ENCODE assay signal across 31 cellular contexts in the genomic region with DNA sequence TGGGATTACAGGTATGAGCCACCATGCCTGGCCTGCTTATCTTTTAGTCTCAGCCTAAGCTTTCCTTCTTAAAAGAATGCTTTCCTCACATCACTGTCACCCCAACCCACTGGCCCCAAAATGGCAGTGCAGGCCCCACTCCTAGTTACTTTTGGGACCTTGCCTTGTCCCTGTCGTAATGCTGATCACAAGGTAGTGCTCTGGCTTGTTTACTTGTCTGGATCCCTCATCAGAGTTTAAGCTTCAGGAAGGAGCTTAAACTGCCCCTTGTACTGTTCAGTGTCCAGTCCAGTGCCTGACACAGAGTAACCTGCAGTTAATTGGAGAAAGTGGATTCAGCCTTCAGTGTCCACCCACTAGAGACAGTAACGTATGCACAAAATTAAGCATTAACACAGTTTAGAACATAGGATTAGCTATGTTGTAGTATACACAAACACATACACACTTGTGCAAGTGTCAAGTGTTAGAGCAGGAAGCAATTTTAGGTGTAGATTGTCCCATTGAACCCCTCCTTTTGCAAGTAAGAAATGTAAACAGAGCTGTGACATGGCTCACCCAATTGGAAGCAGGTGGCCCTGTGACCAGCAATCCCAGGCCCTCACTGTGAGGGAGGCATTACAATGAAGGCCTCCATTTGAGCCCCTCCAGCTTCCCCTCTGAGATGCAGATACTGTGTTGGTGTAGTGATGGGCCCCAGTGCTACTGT. TPM values are rescaled to one million over a fixed set of nuclear protein-coding genes. Genes with fewer than 3 reads are reported as not detected.
A peak's percentile ranks its signal among the peaks of the same experiment; 100 is the strongest.
DNase-seq lines count a peak whose midpoint lies in the region; ATAC-seq and TF ChIP-seq lines count a peak whose summit lies in the region.
"Had no signal": no experiment of that assay in that cellular context is flagged by ENCODE, and none has a peak within 500 bp of the region (broad histone marks: within the 10 kb centered on the region; RNA-seq: fewer than 3 reads in every experiment).

No MANE protein-coding gene starts in this region.

- TF ChIP-seq CTCF in GM23338 (conservative IDR thresholded peaks at IDR 0.05; ENCODE audit: low read depth in 2 of 2) = no peak
- TF ChIP-seq CTCF in endodermal cell (conservative IDR thresholded peaks at IDR 0.05) = no peak

- no peak overlapping the region for H4K12ac ChIP-seq in trophoblast cell (ENCODE audit: low read depth, low read length)

- H3K27me3 ChIP-seq in CD4-positive, alpha-beta memory T cell (ENCODE audit: insufficient read depth, low read length) = no peaks in the 10 kb centered on the region
- H3K27me3 ChIP-seq in GM23338 (ENCODE audit: insufficient read depth) (no peaks in the 10 kb centered on the region), endodermal cell (ENCODE audit: control insufficient read depth, insufficient read depth, low read length, poor library complexity, severe bottlenecking) (no peaks in the 10 kb centered on the region), trophoblast cell (ENCODE audit: insufficient read depth, low read length) (no peaks in the 10 kb centered on the region)
- H3K27me3 ChIP-seq: dorsolateral prefrontal cortex, gastroesophageal sphincter, upper lobe of right lung had no signal

- DNase-seq in CD4-positive, alpha-beta memory T cell = no peak
- DNase-seq in GM23338 (ENCODE audit: low spot score) = no peak
- DNase-seq in endodermal cell = no peak
- DNase-seq in trophoblast cell = no peak
- DNase-seq in NCI-H2196 (lab: John Stamatoyannopoulos, UW; ENCODE audit: unreplicated experiment) = no peak
- no peak for DNase-seq in amygdala (lab: John Stamatoyannopoulos, UW)
- DNase-seq: activated CD4-positive, alpha-beta memory T cell treated with anti-CD3 and anti-CD28 coated beads for 36 hours; activated gamma-delta T cell; activated naive CD8-positive, alpha-beta T cell treated with anti-CD3 and anti-CD28 coated beads, Interleukin-2, amount 10 ng/mL, durations not matched to agents 7 days and 5 days; cerebellar nuclear complex; DMS 273 treated with DMSO at 0.1 percent for 48 hours; dorsolateral prefrontal cortex; hippocampal formation; left ventricle myocardium superior; midbrain; NCI-H1092 treated with DMSO at 0.1 percent for 48 hours; NCI-H187; NCI-H2171; NCI-H524; right cardiac atrium; stimulated activated CD4-positive, alpha-beta T cell treated with anti-CD3 and anti-CD28 coated beads, Interleukin-4, amount 100 ng/mL, for 1 hour; T-helper 9 cell; upper lobe of right lung; WERI-Rb-1 had no signal

- H3K79me2 ChIP-seq in GM23338 (replicated peaks; ENCODE audit: insufficient read depth) (peaks cover 88% of the 10 kb centered on the region), trophoblast cell (ENCODE audit: control insufficient read depth, insufficient read depth, low read length, poor library complexity) (peaks cover 4% of the 10 kb centered on the region)

- no peaks in the 10 kb centered on the region for H3K36me3 Mint-ChIP-seq in CD4-positive, alpha-beta memory T cell
- peaks cover 4% of the 10 kb centered on the region; the same call in 2 of the 3 replicates for H3K36me3 Mint-ChIP-seq in GM23338 (ENCODE audit: low read depth)
- peaks cover 4% of the 10 kb centered on the region for H3K36me3 Mint-ChIP-seq in endodermal cell (ENCODE audit: low read depth)
- H3K36me3 Mint-ChIP-seq: activated CD4-positive, alpha-beta memory T cell treated with anti-CD3 and anti-CD28 coated beads for 36 hours had no signal

- no peak overlapping the region for H4K91ac ChIP-seq in trophoblast cell (ENCODE audit: low read depth, low read length)

- no peaks in the 10 kb centered on the region for H3K36me3 ChIP-seq in CD4-positive, alpha-beta memory T cell (ENCODE audit: insufficient read depth, low read length)
- no peaks in the 10 kb centered on the region for H3K36me3 ChIP-seq in GM23338 (ENCODE audit: insufficient read depth)
- no peaks in the 10 kb centered on the region for H3K36me3 ChIP-seq in endodermal cell (ENCODE audit: control insufficient read depth, insufficient read depth, low read length)
- H3K36me3 ChIP-seq in trophoblast cell (ENCODE audit: control insufficient read depth in 1 of 2, insufficient read depth in 2 of 2, low read length in 2 of 2) = no peaks in the 10 kb centered on the region
- H3K36me3 ChIP-seq: gastroesophageal sphincter, upper lobe of right lung, WERI-Rb-1 had no signal

- peaks cover 46% of the 10 kb centered on the region for H3K4me1 ChIP-seq in CD4-positive, alpha-beta memory T cell (ENCODE audit: insufficient read depth, low read length)
- H3K4me1 ChIP-seq in GM23338 (ENCODE audit: insufficient read depth) (peaks cover 20% of the 10 kb centered on the region), endodermal cell (ENCODE audit: control insufficient read depth, insufficient read depth, low read length) (peaks cover 5% of the 10 kb centered on the region), trophoblast cell (ENCODE audit: control insufficient read depth in 1 of 2, insufficient read depth in 2 of 2, low read length in 2 of 2) (peaks cover 16 to 25% of the 10 kb centered on the region in 2 experiments)

- no peaks in the 10 kb centered on the region for H3K9me2 ChIP-seq in GM23338 (ENCODE audit: insufficient read depth)

- H3K23ac ChIP-seq in trophoblast cell (ENCODE audit: low read length) = no peak overlapping the region

- H3K9ac ChIP-seq in endodermal cell (ENCODE audit: extremely low read depth, low read length, poor library complexity, severe bottlenecking) (no peak overlapping the region), trophoblast cell (ENCODE audit: low read length) (no peak overlapping the region)
- H3K9ac ChIP-seq: parathyroid adenoma had no signal

- peaks cover 41% of the 10 kb centered on the region for H4K20me1 ChIP-seq in GM23338 (replicated peaks; ENCODE audit: insufficient read depth)

- H2AK5ac ChIP-seq in trophoblast cell (ENCODE audit: low read length) = no peak overlapping the region

- no peaks in the 10 kb centered on the region for H3K9me3 Mint-ChIP-seq in CD4-positive, alpha-beta memory T cell
- H3K9me3 Mint-ChIP-seq in GM23338 (no peaks in the 10 kb centered on the region; the same call in 2 of the 3 replicates), endodermal cell (no peaks in the 10 kb centered on the region)
- H3K9me3 Mint-ChIP-seq: activated CD4-positive, alpha-beta memory T cell treated with anti-CD3 and anti-CD28 coated beads for 36 hours; activated naive CD8-positive, alpha-beta T cell treated with anti-CD3 and anti-CD28 coated beads, Interleukin-2, amount 10 ng/mL, durations not matched to agents 7 days and 5 days had no signal

- H3K27me3 Mint-ChIP-seq in CD4-positive, alpha-beta memory T cell = no peaks in the 10 kb centered on the region
- H3K27me3 Mint-ChIP-seq in GM23338 (ENCODE audit: insufficient read depth, low read depth, poor library complexity) = peaks cover 2% of the 10 kb centered on the region
- no peaks in the 10 kb centered on the region for H3K27me3 Mint-ChIP-seq in endodermal cell (ENCODE audit: insufficient read depth)
- H3K27me3 Mint-ChIP-seq: activated CD4-positive, alpha-beta memory T cell treated with anti-CD3 and anti-CD28 coated beads for 36 hours had no signal

- no peak overlapping the region for H4K8ac ChIP-seq in trophoblast cell (ENCODE audit: low read depth, low read length)

- no peak overlapping the region for H3K18ac ChIP-seq in trophoblast cell (ENCODE audit: low read length)

- no peak overlapping the region for H3K14ac ChIP-seq in trophoblast cell (ENCODE audit: low read length)

- H3K4me2 ChIP-seq in GM23338 = no peak overlapping the region
- no peak overlapping the region for H3K4me2 ChIP-seq in trophoblast cell (ENCODE audit: low read length)

- POLR2A ChIA-PET in CD4-positive, alpha-beta memory T cell (lab: Charles Lee; ENCODE audit: partially characterized antibody) = interaction anchor here (2.0 kb wide), 1 partner anchor 36 kb away, joined by 8 read pairs; no protein-coding TSS in a partner anchor

- H3K4me1 Mint-ChIP-seq in CD4-positive, alpha-beta memory T cell = peaks cover 34 to 66% (median 48%) of the 10 kb centered on the region in 4 donors
- H3K4me1 Mint-ChIP-seq in GM23338 (peaks cover 37% of the 10 kb centered on the region), endodermal cell (peaks cover 22% of the 10 kb centered on the region)

- H3F3A ChIP-seq in GM23338 (replicated peaks; ENCODE audit: low read depth) = no peaks in the 10 kb centered on the region

- H3K4me3 Mint-ChIP-seq in CD4-positive, alpha-beta memory T cell = no peak overlapping the region
- H3K4me3 Mint-ChIP-seq in GM23338 (no peak overlapping the region), endodermal cell (no peak overlapping the region)
- H3K4me3 Mint-ChIP-seq: activated CD4-positive, alpha-beta memory T cell treated with anti-CD3 and anti-CD28 coated beads for 36 hours; activated naive CD8-positive, alpha-beta T cell treated with anti-CD3 and anti-CD28 coated beads, Interleukin-2, amount 10 ng/mL, durations not matched to agents 7 days and 5 days had no signal

- no peak overlapping the region for H3K27ac ChIP-seq in CD4-positive, alpha-beta memory T cell (ENCODE audit: low read depth, low read length)
- H3K27ac ChIP-seq in GM23338 (ENCODE audit: low read depth) (no peak overlapping the region), endodermal cell (ENCODE audit: low read depth, low read length) (no peak overlapping the region), trophoblast cell (ENCODE audit: low read depth, low read length) (no peak overlapping the region)
- H3K27ac ChIP-seq: dorsolateral prefrontal cortex, gastroesophageal sphincter, parathyroid adenoma, upper lobe of right lung, WERI-Rb-1 had no signal

- no peaks in the 10 kb centered on the region for H3K9me3 ChIP-seq in CD4-positive, alpha-beta memory T cell (ENCODE audit: control insufficient read depth in 1 of 2, low read length in 2 of 2)
- H3K9me3 ChIP-seq in endodermal cell (ENCODE audit: control insufficient read depth, low read length) (no peaks in the 10 kb centered on the region), trophoblast cell (ENCODE audit: insufficient read depth, low read depth, low read length) (no peaks in the 10 kb centered on the region)
- H3K9me3 ChIP-seq: gastroesophageal sphincter, upper lobe of right lung had no signal

- peaks cover 2% of the 10 kb centered on the region for H3K79me1 ChIP-seq in trophoblast cell (ENCODE audit: low read length)

- no peak overlapping the region for H2AFZ ChIP-seq in GM23338
- H2AFZ ChIP-seq in trophoblast cell (ENCODE audit: insufficient read depth, low read length, poor library complexity) = no peak overlapping the region
- H2AFZ ChIP-seq: parathyroid adenoma had no signal

- 97% methylated on average over 2 of the region's 2 CpGs; no CpG with 5 or more reads in 1 of the 2 experiments for WGBS in endodermal cell (ENCODE audit: insufficient coverage in 1 of 2, insufficient read length in 1 of 2), 2 experiments
- no CpG with 5 or more reads among the region's 2 CpGs for WGBS in trophoblast cell (ENCODE audit: extremely low coverage, insufficient coverage, insufficient read length)

- no peak overlapping the region for H3K4me3 ChIP-seq in CD4-positive, alpha-beta memory T cell (ENCODE audit: low read length in 2 of 2)
- H3K4me3 ChIP-seq in GM23338 = no peak overlapping the region
- no peak overlapping the region for H3K4me3 ChIP-seq in endodermal cell (ENCODE audit: low read length)
- H3K4me3 ChIP-seq in trophoblast cell (ENCODE audit: low read depth, low read length) = no peak overlapping the region
- H3K4me3 ChIP-seq: dorsolateral prefrontal cortex, gastroesophageal sphincter, upper lobe of right lung had no signal

- CTCF ChIA-PET in CD4-positive, alpha-beta memory T cell (lab: Charles Lee; ENCODE audit: partially characterized antibody) = interaction anchor here (0.7 to 2.5 kb wide), 4 partner anchors 10 to 39 kb away, joined by 3 to 10 read pairs (median 4); no protein-coding TSS in a partner anchor

- intact Hi-C loops in CD4-positive, alpha-beta memory T cell (cut with micrococcal nuclease) = no loop called here

- no peak overlapping the region for H2BK120ac ChIP-seq in trophoblast cell (ENCODE audit: insufficient read depth, low read length, poor library complexity)

- H3K27ac Mint-ChIP-seq in CD4-positive, alpha-beta memory T cell = peak overlapping the region in 4 of 7 donors; percentile 8 to 64 (median 31)
- H3K27ac Mint-ChIP-seq in GM23338 (no peak overlapping the region), endodermal cell (peak overlapping the region; percentile 41)
- H3K27ac Mint-ChIP-seq: activated CD4-positive, alpha-beta memory T cell treated with anti-CD3 and anti-CD28 coated beads for 36 hours; activated naive CD8-positive, alpha-beta T cell treated with anti-CD3 and anti-CD28 coated beads, Interleukin-2, amount 10 ng/mL, durations not matched to agents 7 days and 5 days had no signal

- peak; percentile 52 for ATAC-seq in GM23338
- ATAC-seq in GM19035 (IDR thresholded peaks at IDR 0.05; ENCODE audit: unreplicated experiment) = no peak
- ATAC-seq: gastroesophageal sphincter, left ventricle myocardium superior, right cardiac atrium, Right ventricle myocardium inferior, SK-N-SH treated with all-trans-retinoic acid at 6 μM for 48 hours, upper lobe of right lung had no signal

- peak overlapping the region; percentile 39 for H3K4ac ChIP-seq in trophoblast cell (ENCODE audit: low read depth, low read length)

- no peak overlapping the region for H2BK12ac ChIP-seq in trophoblast cell (ENCODE audit: low read length)

- H2BK5ac ChIP-seq in trophoblast cell (ENCODE audit: low read depth, low read length, poor library complexity) = no peak overlapping the region

RNA-seq across cellular contexts. Expression of a gene that starts 44.2 kb away (rescaled TPM):
- under 1 TPM; 0.17 to 0.20 TPM for total RNA-seq in CD4-positive, alpha-beta memory T cell
- polyA plus RNA-seq in CD4-positive, alpha-beta memory T cell = under 1 TPM in 1 of 2 donors, not detected in 1; 0.09 TPM
- total RNA-seq in GM23338 (2014; rRNA removed; shearing (Covaris generic)) = 7.7 and 10.6 TPM in 2 replicates
- 3.9 and 5.0 TPM in 2 replicates for polyA plus RNA-seq in GM23338 (2016; fragmentation: Nextera tagmentation; extraction: Ambion mirVana)
- 1 to 10 TPM; 1.4 to 4.3 TPM for total RNA-seq in endodermal cell
- 1.3 TPM for polyA plus RNA-seq in endodermal cell (2013, experiment 1 of 2)
- 0.70 TPM for polyA plus RNA-seq in endodermal cell (2013, experiment 2 of 2)
- 0.08 and 0.15 TPM in 2 replicates for polyA plus RNA-seq in trophoblast cell (2013)
- total RNA-seq: activated naive CD8-positive, alpha-beta T cell treated with anti-CD3 and anti-CD28 coated beads, Interleukin-2, amount 10 ng/mL, durations not matched to agents 7 days and 5 days; endothelial cell of umbilical vein had no signal
- polyA plus RNA-seq: neural cell had no signal
